ENCODE assay signal across 11 cellular contexts in genomic region chr9:30915451-30915850, GRCh38.
"Had no signal": no experiment of that assay in that cellular context is flagged by ENCODE, and none has a peak within 500 bp of the region (broad histone marks: within the 10 kb centered on the region; RNA-seq: fewer than 3 reads in every experiment).

No MANE protein-coding gene starts in this region.

- DNase-seq: GM23248, GOT3, H7, H9, HCEC 1CT, HFFc6 had no signal

- H3K4me3 ChIP-seq: GM23248, GM23338, HAP-1 had no signal

- H3K27ac ChIP-seq: GM23248 had no signal

- H3K9ac ChIP-seq: GM23248 had no signal

- H3K36me3 ChIP-seq: HAP-1 had no signal

- H3K27ac Mint-ChIP-seq: GM23338, H9, HFFc6 had no signal

- H2AFZ ChIP-seq: GM23248, GM23338 had no signal

- H3K4me3 Mint-ChIP-seq: GM23338, H9, HFFc6 had no signal

- FAIRE-seq: H1, H54 had no signal

- H3K4me2 ChIP-seq: GM23338 had no signal

- ATAC-seq: GM23338, HCT116 had no signal
